ENCODE assay signal across 15 cellular contexts in the genomic region with DNA sequence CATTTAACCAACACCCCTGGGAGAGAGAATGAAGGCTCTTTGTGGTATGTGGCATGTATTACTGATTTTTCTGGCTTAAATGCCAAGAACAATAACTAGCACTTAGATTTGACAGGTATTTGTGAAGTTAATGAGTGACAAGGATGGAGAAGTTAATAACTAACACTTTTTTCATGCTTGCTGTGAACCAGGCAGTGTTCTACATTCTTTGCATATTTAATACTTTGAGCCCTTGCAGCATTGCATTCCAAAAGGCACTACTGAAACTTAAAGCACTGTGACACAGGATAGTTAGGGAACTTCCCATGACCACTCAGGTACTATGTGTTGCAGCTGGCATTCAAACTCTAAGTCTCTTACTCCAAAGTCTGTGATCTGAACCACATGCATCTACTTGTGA.
DNase-seq lines count a peak whose midpoint lies in the region; ATAC-seq, FAIRE-seq and TF ChIP-seq lines count a peak whose summit lies in the region.
"Had no signal": no experiment of that assay in that cellular context is flagged by ENCODE, and none has a peak within 500 bp of the region (broad histone marks: within the 10 kb centered on the region; RNA-seq: fewer than 3 reads in every experiment).

No MANE protein-coding gene starts in this region.

- POLR2A ChIA-PET in CD8-positive, alpha-beta T cell (lab: Charles Lee) = no interaction called here

- intact Hi-C loops in lower lobe of right lung (cut with DNase I) = no loop called here
- intact Hi-C loops in CD8-positive, alpha-beta T cell (cut with DNase I, micrococcal nuclease) = no loop called here

- no peaks in the 10 kb centered on the region for H3K4me1 Mint-ChIP-seq in CD8-positive, alpha-beta T cell (ENCODE audit: low read depth)
- H3K4me1 Mint-ChIP-seq: T-helper 17 cell had no signal

- peak; percentile 70 for ATAC-seq in GM18858 (IDR thresholded peaks at IDR 0.05; ENCODE audit: unreplicated experiment)
- peak; percentile 77 for ATAC-seq in HG02588 (IDR thresholded peaks at IDR 0.05; ENCODE audit: unreplicated experiment)
- peak; percentile 49 for ATAC-seq in HG03558 (IDR thresholded peaks at IDR 0.05; ENCODE audit: extremely low read depth, unreplicated experiment)
- peak; percentile 88 to 92 for ATAC-seq in lower lobe of right lung
- no peak for ATAC-seq in CD8-positive, alpha-beta T cell
- ATAC-seq: T-helper 17 cell had no signal

- in situ Hi-C loops in GM23248 (cut with MboI) = no loop called here

- no peaks in the 10 kb centered on the region for H3K9me3 Mint-ChIP-seq in CD8-positive, alpha-beta T cell

- H3F3A ChIP-seq in GM23248 (ENCODE audit: insufficient read depth) = no peaks in the 10 kb centered on the region

- H3K27me3 Mint-ChIP-seq in CD8-positive, alpha-beta T cell (ENCODE audit: low read depth) = no peaks in the 10 kb centered on the region
- H3K27me3 Mint-ChIP-seq: T-helper 17 cell had no signal

- H3K4me3 ChIP-seq in lower lobe of right lung (no peak overlapping the region), GM23248 (no peak overlapping the region)
- H3K4me3 ChIP-seq in CD8-positive, alpha-beta T cell (ENCODE audit: low read depth, low read length) = no peak overlapping the region
- H3K4me3 ChIP-seq: right atrium auricular region, thyroid gland had no signal

- H3K27me3 ChIP-seq in lower lobe of right lung (ENCODE audit: low read depth) (no peaks in the 10 kb centered on the region), GM23248 (replicated peaks; ENCODE audit: insufficient read depth) (no peaks in the 10 kb centered on the region; the same call in 1 of the 2 replicates)
- H3K27me3 ChIP-seq in CD8-positive, alpha-beta T cell (ENCODE audit: insufficient read depth, low read length) = no peaks in the 10 kb centered on the region
- H3K27me3 ChIP-seq: right atrium auricular region, thyroid gland had no signal

- TF ChIP-seq CTCF in lower lobe of right lung (IDR thresholded peaks at IDR 0.05) = no peak
- TF ChIP-seq CTCF in D721Med (IDR thresholded peaks at IDR 0.05; ENCODE audit: insufficient read depth, missing control alignments) = no peak
- no peak for TF ChIP-seq CTCF in CD8-positive, alpha-beta T cell (IDR thresholded peaks at IDR 0.05)

- no peaks in the 10 kb centered on the region for H3K36me3 ChIP-seq in lower lobe of right lung
- H3K36me3 ChIP-seq in GM23248 (ENCODE audit: low read depth) = no peaks in the 10 kb centered on the region
- H3K36me3 ChIP-seq in CD8-positive, alpha-beta T cell (ENCODE audit: insufficient read depth, low read length) = no peaks in the 10 kb centered on the region
- H3K36me3 ChIP-seq: right atrium auricular region, thyroid gland had no signal

- no peaks in the 10 kb centered on the region for H3K79me2 ChIP-seq in GM23248 (ENCODE audit: insufficient read depth)

- H3K9me3 ChIP-seq in lower lobe of right lung (no peaks in the 10 kb centered on the region), GM23248 (ENCODE audit: low read depth) (no peaks in the 10 kb centered on the region)
- no peaks in the 10 kb centered on the region for H3K9me3 ChIP-seq in CD8-positive, alpha-beta T cell (ENCODE audit: low read length)
- H3K9me3 ChIP-seq: right atrium auricular region, thyroid gland had no signal

- no peaks in the 10 kb centered on the region for H3K9me2 ChIP-seq in GM23248 (ENCODE audit: insufficient read depth)

- H3K4me3 Mint-ChIP-seq in CD8-positive, alpha-beta T cell = no peak overlapping the region
- H3K4me3 Mint-ChIP-seq: T-helper 17 cell had no signal

- no peak for DNase-seq in lower lobe of right lung
- no peak for DNase-seq in D721Med (ENCODE audit: insufficient read length, low spot score)
- no peak for DNase-seq in GM23248
- no peak for DNase-seq in CD8-positive, alpha-beta T cell
- no peak for DNase-seq in SHP77 (lab: John Stamatoyannopoulos, UW)
- DNase-seq: C1 segment of cervical spinal cord; effector memory CD4-positive, alpha-beta T cell; GOT3; NCI-H2029; T-helper 17 cell; thyroid gland had no signal

- H3K4me1 ChIP-seq in lower lobe of right lung (no peaks in the 10 kb centered on the region), GM23248 (ENCODE audit: insufficient read depth) (no peaks in the 10 kb centered on the region)
- no peaks in the 10 kb centered on the region for H3K4me1 ChIP-seq in CD8-positive, alpha-beta T cell (ENCODE audit: insufficient read depth, low read length)
- H3K4me1 ChIP-seq: right atrium auricular region, thyroid gland had no signal

- H3K27ac ChIP-seq in lower lobe of right lung (no peak overlapping the region), GM23248 (no peak overlapping the region)
- H3K27ac ChIP-seq in CD8-positive, alpha-beta T cell (ENCODE audit: low read depth, low read length) = no peak overlapping the region
- H3K27ac ChIP-seq: right atrium auricular region, thyroid gland had no signal

- no peak overlapping the region for H3K4me2 ChIP-seq in GM23248 (ENCODE audit: unreplicated experiment)

- H4K20me1 ChIP-seq in GM23248 (ENCODE audit: insufficient read depth) = no peaks in the 10 kb centered on the region

- H2AFZ ChIP-seq in GM23248 = no peak overlapping the region

- H3K36me3 Mint-ChIP-seq in CD8-positive, alpha-beta T cell = no peaks in the 10 kb centered on the region

- no peak overlapping the region for H3K27ac Mint-ChIP-seq in CD8-positive, alpha-beta T cell
- H3K27ac Mint-ChIP-seq: T-helper 17 cell had no signal

- CTCF ChIA-PET in CD8-positive, alpha-beta T cell (lab: Charles Lee) = no interaction called here

- FAIRE-seq in D721Med (lab: Jason Lieb, UNC) = no peak

- H3K9ac ChIP-seq in GM23248 = no peak overlapping the region
